Comparison of ENCODE assay signal across 9 cellular contexts in genomic region chr11:108666373-108666772, GRCh38. TPM values are rescaled to one million over a fixed set of nuclear protein-coding genes. Genes with fewer than 3 reads are reported as not detected.
DNase-seq lines count a peak whose midpoint lies in the region; ATAC-seq, FAIRE-seq and TF ChIP-seq lines count a peak whose summit lies in the region.
"Had no signal": no experiment of that assay in that cellular context is flagged by ENCODE, and none has a peak within 500 bp of the region (broad histone marks: within the 10 kb centered on the region; RNA-seq: fewer than 3 reads in every experiment).

No MANE protein-coding gene starts in this region.

- H3K27ac Mint-ChIP-seq in Calu3 (ENCODE audit: unreplicated experiment) (peak overlapping the region; percentile 98), naive B cell (peak overlapping the region in 3 of 6 donors; percentile 35 to 100 (median 81))
- H3K27ac Mint-ChIP-seq in activated naive CD4-positive, alpha-beta T cell treated with anti-CD3 and anti-CD28 coated beads, Interleukin-2, amount 50 U/mL, for 72 hours: peak overlapping the region; percentile 79 to 88

- H3K36me3 ChIP-seq in HEK293 (ENCODE audit: control insufficient read depth in 2 of 2, insufficient read depth in 1 of 2, low read length in 2 of 2): peaks cover 0 to 30% of the 10 kb centered on the region in 2 experiments; a peak in 1 of 3 replicates
- no peaks in the 10 kb centered on the region for H3K36me3 ChIP-seq in small intestine (ENCODE audit: control insufficient read depth in 2 of 2, insufficient read depth in 2 of 2, low read length in 2 of 2)

- no peaks in the 10 kb centered on the region for H3K9me3 Mint-ChIP-seq in Calu3 (ENCODE audit: low read depth, unreplicated experiment)
- no peaks in the 10 kb centered on the region for H3K9me3 Mint-ChIP-seq in activated naive CD4-positive, alpha-beta T cell treated with anti-CD3 and anti-CD28 coated beads, Interleukin-2, amount 50 U/mL, for 72 hours
- H3K9me3 Mint-ChIP-seq in naive B cell: peaks cover 0 to 2% (median 0%) of the 10 kb centered on the region in 7 donors

- H3K36me3 Mint-ChIP-seq in Calu3 (ENCODE audit: insufficient read depth, unreplicated experiment): peaks cover 23% of the 10 kb centered on the region
- H3K36me3 Mint-ChIP-seq in activated naive CD4-positive, alpha-beta T cell treated with anti-CD3 and anti-CD28 coated beads, Interleukin-2, amount 50 U/mL, for 72 hours: peaks cover 17 to 31% of the 10 kb centered on the region in 2 donors
- peaks cover 0 to 14% of the 10 kb centered on the region in 2 donors for H3K36me3 Mint-ChIP-seq in naive B cell

- peak overlapping the region; percentile 98 for H3K4me3 Mint-ChIP-seq in Calu3 (ENCODE audit: low read depth, unreplicated experiment)
- H3K4me3 Mint-ChIP-seq in naive B cell: peak overlapping the region; percentile 98 to 100 (median 100)

- H3K4me3 ChIP-seq in HEK293 (ENCODE audit: low read depth, low read length) (no peak overlapping the region), small intestine (ENCODE audit: low read depth in 1 of 2, low read length in 2 of 2) (no peak overlapping the region)

- H3K4me1 Mint-ChIP-seq in Calu3 (ENCODE audit: low read depth, unreplicated experiment) (peaks cover 39% of the 10 kb centered on the region), naive B cell (peaks cover 43 to 59% (median 49%) of the 10 kb centered on the region in 3 donors)

- H3K27ac ChIP-seq in HEK293 (ENCODE audit: extremely low read depth, low read depth, low read length): no peak overlapping the region
- H3K27ac ChIP-seq in small intestine (ENCODE audit: low read depth in 1 of 2, low read length in 1 of 2): no peak overlapping the region

- no peak for TF ChIP-seq CTCF in Calu3 (IDR thresholded peaks at IDR 0.05; ENCODE audit: unreplicated experiment)
- TF ChIP-seq CTCF in HEK293 (tag by site-specific recombination; IDR thresholded peaks at IDR 0.05): no peak
- no peak for TF ChIP-seq CTCF in GM13976 (IDR thresholded peaks at IDR 0.05; ENCODE audit: borderline replicate concordance, control extremely low read depth, extremely low read depth, insufficient read depth, missing control alignments)

- no peaks in the 10 kb centered on the region for H3K27me3 ChIP-seq in small intestine (ENCODE audit: control insufficient read depth in 2 of 2, insufficient read depth in 2 of 2, low read length in 2 of 2)

- no peak for DNase-seq in Calu3
- no peak for DNase-seq in activated naive CD4-positive, alpha-beta T cell treated with anti-CD3 and anti-CD28 coated beads, Interleukin-2, amount 50 U/mL, for 72 hours (ENCODE audit: low spot score in 2 of 2)
- no peak for DNase-seq in naive B cell
- DNase-seq in small intestine: no peak
- DNase-seq in germinal center (ENCODE audit: low spot score): no peak
- no peak for DNase-seq in GM13976 (ENCODE audit: low spot score)
- DNase-seq in hepatic stellate cell (ENCODE audit: low spot score): no peak
- DNase-seq: activated CD4-positive, alpha-beta T cell treated with anti-CD3 and anti-CD28 coated beads for 48 hours had no signal

- intact Hi-C loops in Calu3 (cut with micrococcal nuclease; ENCODE audit: unreplicated experiment): no loop called here

- POLR2A ChIA-PET in HEK293 (lab: Yijun Ruan, JAX): no interaction called here

- 92 to 96% (median 93%) methylated on average over 7 of the region's 7 CpGs for WGBS in small intestine, 3 donors

- FAIRE-seq in small intestine (lab: Jason Lieb, UNC): no peak

- H3K27me3 Mint-ChIP-seq in Calu3 (ENCODE audit: unreplicated experiment) (no peaks in the 10 kb centered on the region), naive B cell (peaks cover 0 to under 1% (median 0%) of the 10 kb centered on the region in 3 donors)

- H3K4me1 ChIP-seq in HEK293 (ENCODE audit: control insufficient read depth, insufficient read depth, low read length) (no peaks in the 10 kb centered on the region), small intestine (ENCODE audit: control insufficient read depth in 2 of 2, insufficient read depth in 1 of 2, low read depth in 1 of 2, low read length in 1 of 2) (peaks cover 4 to 11% of the 10 kb centered on the region in 2 donors)

- ATAC-seq in activated naive CD4-positive, alpha-beta T cell treated with anti-CD3 and anti-CD28 coated beads, Interleukin-2, amount 50 U/mL, for 72 hours: no peak
- no peak for ATAC-seq in naive B cell (ENCODE audit: low read depth in 2 of 2)

- H3K9me3 ChIP-seq in HEK293 (ENCODE audit: control insufficient read depth, insufficient read depth, low read depth, low read length) (no peaks in the 10 kb centered on the region), small intestine (ENCODE audit: control insufficient read depth, low read depth) (no peaks in the 10 kb centered on the region)

- in situ Hi-C loops in GM13976 (cut with MboI; ENCODE audit: low sequenced_read_pairs, unreplicated experiment): loop anchor here (25.0 kb wide), 1 partner anchor 654 kb away; the partner anchor contains the start of gene CUL5

- BruUV-seq in Calu3 (replicated peaks; lab: Mats Ljungman, UMichigan): no TSS peak

- CTCF ChIA-PET in Calu3 (lab: Charles Lee): no interaction called here
- CTCF ChIA-PET in HEK293 (lab: Yijun Ruan, JAX): no interaction called here

TF ChIP-seq in HEK293, 187 proteins besides CTCF, POLR2A, EP300 and RAD21:
- TF ChIP-seq ZNF692 (tag by site-specific recombination; IDR thresholded peaks at IDR 0.05): no peak
- no peak for TF ChIP-seq ZNF350 (tag by site-specific recombination; IDR thresholded peaks at IDR 0.05)
- TF ChIP-seq, protein P1, sequence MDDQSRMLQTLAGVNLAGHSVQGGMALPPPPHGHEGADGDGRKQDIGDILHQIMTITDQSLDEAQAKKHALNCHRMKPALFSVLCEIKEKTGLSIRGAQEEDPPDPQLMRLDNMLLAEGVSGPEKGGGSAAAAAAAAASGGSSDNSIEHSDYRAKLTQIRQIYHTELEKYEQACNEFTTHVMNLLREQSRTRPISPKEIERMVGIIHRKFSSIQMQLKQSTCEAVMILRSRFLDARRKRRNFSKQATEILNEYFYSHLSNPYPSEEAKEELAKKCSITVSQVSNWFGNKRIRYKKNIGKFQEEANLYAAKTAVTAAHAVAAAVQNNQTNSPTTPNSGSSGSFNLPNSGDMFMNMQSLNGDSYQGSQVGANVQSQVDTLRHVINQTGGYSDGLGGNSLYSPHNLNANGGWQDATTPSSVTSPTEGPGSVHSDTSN (CRISPR knock-in tag; IDR thresholded peaks at IDR 0.05): no peak
- TF ChIP-seq ZSCAN30 (tag by site-specific recombination; IDR thresholded peaks at IDR 0.05): 0 out of 2 replicates have a peak, but pooled peaks have one; percentile 47
- TF ChIP-seq, protein P2, sequence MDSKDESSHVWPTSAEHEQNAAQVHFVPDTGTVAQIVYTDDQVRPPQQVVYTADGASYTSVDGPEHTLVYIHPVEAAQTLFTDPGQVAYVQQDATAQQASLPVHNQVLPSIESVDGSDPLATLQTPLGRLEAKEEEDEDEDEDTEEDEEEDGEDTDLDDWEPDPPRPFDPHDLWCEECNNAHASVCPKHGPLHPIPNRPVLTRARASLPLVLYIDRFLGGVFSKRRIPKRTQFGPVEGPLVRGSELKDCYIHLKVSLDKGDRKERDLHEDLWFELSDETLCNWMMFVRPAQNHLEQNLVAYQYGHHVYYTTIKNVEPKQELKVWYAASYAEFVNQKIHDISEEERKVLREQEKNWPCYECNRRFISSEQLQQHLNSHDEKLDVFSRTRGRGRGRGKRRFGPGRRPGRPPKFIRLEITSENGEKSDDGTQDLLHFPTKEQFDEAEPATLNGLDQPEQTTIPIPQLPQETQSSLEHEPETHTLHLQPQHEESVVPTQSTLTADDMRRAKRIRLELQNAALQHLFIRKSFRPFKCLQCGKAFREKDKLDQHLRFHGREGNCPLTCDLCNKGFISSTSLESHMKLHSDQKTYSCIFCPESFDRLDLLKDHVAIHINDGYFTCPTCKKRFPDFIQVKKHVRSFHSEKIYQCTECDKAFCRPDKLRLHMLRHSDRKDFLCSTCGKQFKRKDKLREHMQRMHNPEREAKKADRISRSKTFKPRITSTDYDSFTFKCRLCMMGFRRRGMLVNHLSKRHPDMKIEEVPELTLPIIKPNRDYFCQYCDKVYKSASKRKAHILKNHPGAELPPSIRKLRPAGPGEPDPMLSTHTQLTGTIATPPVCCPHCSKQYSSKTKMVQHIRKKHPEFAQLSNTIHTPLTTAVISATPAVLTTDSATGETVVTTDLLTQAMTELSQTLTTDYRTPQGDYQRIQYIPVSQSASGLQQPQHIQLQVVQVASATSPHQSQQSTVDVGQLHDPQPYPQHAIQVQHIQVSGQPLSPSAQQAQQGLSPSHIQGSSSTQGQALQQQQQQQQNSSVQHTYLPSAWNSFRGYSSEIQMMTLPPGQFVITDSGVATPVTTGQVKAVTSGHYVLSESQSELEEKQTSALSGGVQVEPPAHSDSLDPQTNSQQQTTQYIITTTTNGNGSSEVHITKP (tag by site-specific recombination; IDR thresholded peaks at IDR 0.05): 0 out of 2 replicates have a peak, but pooled peaks have one; percentile 19

RNA-seq across cellular contexts. Expression of gene DDX10, which starts 1.5 kb away (rescaled TPM):
- 31.2 and 31.7 TPM in 2 replicates for total RNA-seq in Calu3 (2022)
- 10 to 100 TPM; 36.8 to 43.2 TPM for total RNA-seq in activated naive CD4-positive, alpha-beta T cell treated with anti-CD3 and anti-CD28 coated beads, Interleukin-2, amount 50 U/mL, for 72 hours
- 10 to 100 TPM; 14.0 to 24.2 (median 18.9) TPM for polyA plus RNA-seq in naive B cell (ENCODE audit: low read depth in 6 of 6)
- polyA plus RNA-seq in small intestine: 10 to 100 TPM in 1 of 3 donors, 1 to 10 TPM in 2; 7.3 to 22.0 (median 8.5) TPM
